In the genomic region with DNA sequence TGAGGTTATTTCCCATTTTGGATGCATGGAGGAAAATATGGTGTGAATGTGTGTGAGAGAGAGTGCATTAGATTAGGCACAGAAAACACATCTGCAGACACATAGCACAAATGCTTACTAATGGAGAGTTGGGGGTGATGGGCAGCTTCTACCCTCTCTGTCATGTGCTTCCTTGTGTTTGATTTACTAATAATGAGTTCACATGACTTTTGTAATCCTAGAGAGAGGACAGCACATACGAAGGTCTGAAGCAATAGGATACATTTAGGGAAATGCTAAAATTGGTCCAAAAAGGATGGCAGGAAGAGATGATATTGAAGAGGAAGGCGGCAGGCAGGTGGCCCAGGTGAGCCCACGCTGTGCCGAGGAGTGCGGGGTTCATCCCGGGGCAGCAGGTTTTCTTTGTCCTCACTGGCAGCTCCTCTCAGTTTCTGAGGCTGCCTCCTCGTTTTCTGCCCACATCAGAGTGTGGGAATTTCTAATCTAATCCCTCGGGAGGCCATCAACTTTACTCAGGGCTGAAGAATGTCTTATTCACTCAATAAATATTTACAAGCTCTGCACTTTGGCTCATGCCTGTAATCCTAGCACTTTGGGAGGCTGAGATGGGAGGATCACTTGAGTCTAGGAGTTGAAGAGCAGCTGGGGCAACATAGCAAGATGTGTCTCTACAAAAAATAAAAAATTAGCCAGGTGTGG, we compare ENCODE assay signal across 15 cellular contexts. TPM values are rescaled to one million over a fixed set of nuclear protein-coding genes. Genes with fewer than 3 reads are reported as not detected.
DNase-seq lines count a peak whose midpoint lies in the region; ATAC-seq and TF ChIP-seq lines count a peak whose summit lies in the region.
"Had no signal": no experiment of that assay in that cellular context is flagged by ENCODE, and none has a peak within 500 bp of the region (broad histone marks: within the 10 kb centered on the region; RNA-seq: fewer than 3 reads in every experiment).

No MANE protein-coding gene starts in this region.

- H3K27ac ChIP-seq in gastrocnemius medialis = no peak overlapping the region
- H3K27ac ChIP-seq: C4-2B, HL-60, left ventricle myocardium inferior, pancreas, VCaP had no signal

- H3K4me3 ChIP-seq in AG04449 (ENCODE audit: low read depth, low read length) = no peak overlapping the region
- H3K4me3 ChIP-seq in WI38 (ENCODE audit: low read depth, low read length) = peak overlapping the region; percentile 40
- H3K4me3 ChIP-seq in gastrocnemius medialis = no peak overlapping the region
- H3K4me3 ChIP-seq: left ventricle myocardium inferior, pancreas had no signal

- no peaks in the 10 kb centered on the region for H3K4me1 ChIP-seq in gastrocnemius medialis
- H3K4me1 ChIP-seq: left ventricle myocardium inferior, pancreas had no signal

- H3K36me3 ChIP-seq in gastrocnemius medialis = no peaks in the 10 kb centered on the region
- H3K36me3 ChIP-seq: left ventricle myocardium inferior, pancreas had no signal

- no peaks in the 10 kb centered on the region for H3K27me3 ChIP-seq in gastrocnemius medialis
- H3K27me3 ChIP-seq: pancreas had no signal

- CTCF ChIA-PET in AG04449 (lab: Yijun Ruan, JAX) = no interaction called here

- POLR2A ChIA-PET in AG04449 (lab: Yijun Ruan, JAX) = no interaction called here

- ATAC-seq in gastrocnemius medialis (no peak), GM21528 (IDR thresholded peaks at IDR 0.05; ENCODE audit: low FRiP score, unreplicated experiment) (no peak), HG03521 (IDR thresholded peaks at IDR 0.05; ENCODE audit: unreplicated experiment) (no peak)

- intact Hi-C loops in gastrocnemius medialis (cut with DNase I; ENCODE audit: low total_unique reads) = no loop called here

- TF ChIP-seq CTCF in AG04449 (IDR thresholded peaks at IDR 0.05; ENCODE audit: insufficient read depth, low read length, missing control alignments) = no peak
- no peak for TF ChIP-seq CTCF in WI38 (IDR thresholded peaks at IDR 0.05; ENCODE audit: low read depth, low read length)
- no peak for TF ChIP-seq CTCF in gastrocnemius medialis (IDR thresholded peaks at IDR 0.05 in 4 of 5, conservative IDR thresholded peaks at IDR 0.05 in 1 of 5)

- DNase-seq in AG04449 (ENCODE audit: low read depth, low spot score) (peak; percentile 28), HK-2 (ENCODE audit: unreplicated experiment) (peak; percentile 29), iris pigment epithelial cell (ENCODE audit: low read depth) (peak; percentile 86), NCI-H2227 treated with DMSO at 0.1 percent for 48 hours (lab: John Stamatoyannopoulos, UW) (no peak), gastrocnemius medialis (no peak)
- DNase-seq: activated T-cell treated with anti-CD3 and anti-CD28 coated beads, Interleukin-2, amount 50 U/mL, for 1 hour; left ventricle myocardium inferior; pancreas; stimulated activated CD4-positive, alpha-beta T cell treated with anti-CD3 and anti-CD28 coated beads, Interleukin-2, amount 100 ng/mL, for 48 hours had no signal

- H3K9me3 ChIP-seq in gastrocnemius medialis = no peaks in the 10 kb centered on the region
- H3K9me3 ChIP-seq: left ventricle myocardium inferior, pancreas had no signal

- in situ Hi-C loops in gastrocnemius medialis (cut with MboI; ENCODE audit: low sequenced_read_pairs in 4 of 4) = no loop called here

- TF ChIP-seq POLR2A in gastrocnemius medialis (IDR thresholded peaks at IDR 0.05) = no peak

RNA-seq across cellular contexts. Expression of gene MAP9, which starts 15.9 kb away (rescaled TPM):
- total RNA-seq in gastrocnemius medialis = under 1 TPM in 3 of 4 donors, not detected in 1; 0.23 to 0.71 (median 0.41) TPM

Comparison
In these comparisons a context has a peak if more than half of its experiments do, and no peak if none do; other contexts are left out.
1. DNase-seq: peak in AG04449 (single experiment), HK-2 (single experiment) and iris pigment epithelial cell (single experiment); none in NCI-H2227 treated with DMSO at 0.1 percent for 48 hours (single experiment) and gastrocnemius medialis (0 of 2).